Comparison of ENCODE assay signal across 15 cellular contexts in the genomic region with DNA sequence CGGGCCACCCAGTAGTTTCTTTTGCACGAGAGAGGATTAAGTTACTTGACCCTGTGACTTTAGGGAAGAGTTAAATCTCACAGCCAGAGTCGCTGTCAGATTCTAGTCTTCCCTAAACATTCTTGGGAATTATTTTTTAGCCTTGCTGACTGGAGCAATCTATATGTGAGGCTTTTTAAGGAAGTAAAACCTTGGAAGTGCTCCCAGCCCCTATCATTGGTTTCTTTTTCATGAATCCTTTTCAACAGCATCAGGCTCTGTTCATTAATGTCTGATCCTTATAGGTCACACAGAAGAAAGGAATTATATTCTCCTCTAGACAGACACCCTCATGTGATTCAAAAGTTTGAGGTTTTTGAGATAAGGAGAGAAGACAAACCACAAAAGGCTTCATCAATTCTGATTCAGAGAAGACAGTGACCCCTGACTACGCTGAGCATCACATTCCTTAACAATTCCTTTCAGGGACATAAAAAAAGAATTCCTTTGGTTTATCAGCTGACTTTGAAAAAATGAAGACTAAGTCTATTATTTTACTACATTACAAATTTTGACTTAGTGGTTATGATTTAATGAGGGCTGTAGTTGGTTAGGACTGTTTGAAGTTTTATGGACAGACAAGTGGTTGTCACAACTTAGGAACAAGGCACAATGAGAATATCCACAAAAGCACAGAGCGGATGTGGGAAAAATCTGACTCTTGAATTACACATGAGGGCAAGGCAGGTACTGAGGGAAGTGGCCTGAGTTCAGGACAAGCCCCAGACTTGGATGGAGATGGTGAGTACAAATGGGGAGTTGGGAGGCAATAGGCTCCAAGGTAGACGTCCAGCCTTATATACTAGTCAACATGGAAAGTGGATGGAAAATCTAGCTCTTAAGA.
DNase-seq lines count a peak whose midpoint lies in the region; FAIRE-seq and TF ChIP-seq lines count a peak whose summit lies in the region.
"Had no signal": no experiment of that assay in that cellular context is flagged by ENCODE, and none has a peak within 500 bp of the region (broad histone marks: within the 10 kb centered on the region; RNA-seq: fewer than 3 reads in every experiment).

No MANE protein-coding gene starts in this region.

- no peaks in the 10 kb centered on the region for H3K27me3 ChIP-seq in astrocyte (ENCODE audit: insufficient read depth, low read length)
- no peaks in the 10 kb centered on the region for H3K27me3 ChIP-seq in esophagus muscularis mucosa
- H3K27me3 ChIP-seq: ovary had no signal

- no peaks in the 10 kb centered on the region for H3K36me3 ChIP-seq in astrocyte (ENCODE audit: insufficient read depth, low read length)
- H3K36me3 ChIP-seq in esophagus muscularis mucosa = no peaks in the 10 kb centered on the region
- H3K36me3 ChIP-seq: ovary had no signal

- intact Hi-C loops in esophagus muscularis mucosa (cut with DNase I) = no loop called here

- no peaks in the 10 kb centered on the region for H3K9me3 Mint-ChIP-seq in astrocyte (ENCODE audit: unreplicated experiment)
- H3K9me3 Mint-ChIP-seq in activated naive CD8-positive, alpha-beta T cell treated with anti-CD3 and anti-CD28 coated beads for 36 hours = peaks cover 3% of the 10 kb centered on the region

- H3K4me3 ChIP-seq in astrocyte (ENCODE audit: insufficient read depth, low read depth, low read length) = peak overlapping the region; percentile 20
- no peak overlapping the region for H3K4me3 ChIP-seq in esophagus muscularis mucosa
- H3K4me3 ChIP-seq: ovary had no signal

- H3K9me3 ChIP-seq in astrocyte (ENCODE audit: insufficient read depth, low read depth, low read length) (no peaks in the 10 kb centered on the region), esophagus muscularis mucosa (no peaks in the 10 kb centered on the region)
- H3K9me3 ChIP-seq: ovary had no signal

- peak overlapping the region; percentile 37 for H3K9ac ChIP-seq in astrocyte (ENCODE audit: low read length)

- FAIRE-seq in astrocyte (lab: Jason Lieb, UNC) = peak; percentile 67
- FAIRE-seq: endothelial cell of umbilical vein, TTC549 had no signal

- TF ChIP-seq POLR2A in esophagus muscularis mucosa (IDR thresholded peaks at IDR 0.05; ENCODE audit: low read depth) = no peak

- no peak for TF ChIP-seq EP300 in esophagus muscularis mucosa (IDR thresholded peaks at IDR 0.05)

- H3K27me3 Mint-ChIP-seq in astrocyte (ENCODE audit: low read depth, unreplicated experiment) = no peaks in the 10 kb centered on the region
- no peaks in the 10 kb centered on the region for H3K27me3 Mint-ChIP-seq in activated naive CD8-positive, alpha-beta T cell treated with anti-CD3 and anti-CD28 coated beads for 36 hours

- no peaks in the 10 kb centered on the region for H3K79me2 ChIP-seq in astrocyte (ENCODE audit: insufficient read depth, low read length)

- H3K4me3 Mint-ChIP-seq in astrocyte (ENCODE audit: unreplicated experiment) = no peak overlapping the region
- H3K4me3 Mint-ChIP-seq in activated naive CD8-positive, alpha-beta T cell treated with anti-CD3 and anti-CD28 coated beads for 36 hours = no peak overlapping the region

- no peaks in the 10 kb centered on the region for H4K20me1 ChIP-seq in astrocyte (ENCODE audit: insufficient read depth, low read length)

- H3K27ac ChIP-seq in astrocyte (ENCODE audit: low read depth, low read length) (peak overlapping the region; percentile 57), esophagus muscularis mucosa (replicated peaks in 1 of 4) (no peak overlapping the region)
- H3K27ac ChIP-seq: ovary had no signal

- peak overlapping the region; percentile 79 for H3K4me2 ChIP-seq in astrocyte (ENCODE audit: low read length)

- TF ChIP-seq CTCF in astrocyte (IDR thresholded peaks at IDR 0.05; ENCODE audit: insufficient read depth, low read depth, low read length) (no peak), esophagus muscularis mucosa (IDR thresholded peaks at IDR 0.05) (no peak)

- H3K4me1 Mint-ChIP-seq in astrocyte (ENCODE audit: low read depth, unreplicated experiment) = peaks cover 32% of the 10 kb centered on the region
- peaks cover 11% of the 10 kb centered on the region for H3K4me1 Mint-ChIP-seq in activated naive CD8-positive, alpha-beta T cell treated with anti-CD3 and anti-CD28 coated beads for 36 hours

- H3K27ac Mint-ChIP-seq in astrocyte (ENCODE audit: unreplicated experiment) = peak overlapping the region; percentile 89
- no peak overlapping the region for H3K27ac Mint-ChIP-seq in activated naive CD8-positive, alpha-beta T cell treated with anti-CD3 and anti-CD28 coated beads for 36 hours

- DNase-seq in A172 (ENCODE audit: low spot score) (peak; percentile 90), HK-2 (ENCODE audit: unreplicated experiment) (peak; percentile 11), astrocyte (ENCODE audit: low read depth) (peak; percentile 95), kidney tubule cell (ENCODE audit: low spot score) (peak; percentile 90), G401 (ENCODE audit: low spot score) (no peak), esophagus muscularis mucosa (ENCODE audit: extremely low spot score) (no peak), COR-L47 (lab: John Stamatoyannopoulos, UW) (no peak)
- DNase-seq in activated naive CD8-positive, alpha-beta T cell treated with anti-CD3 and anti-CD28 coated beads for 36 hours = no peak
- DNase-seq: GF-D8; islet precursor cell; NCI-H1436 treated with DMSO at 0.1 percent for 48 hours; ovary; stimulated activated CD4-positive, alpha-beta T cell treated with anti-CD3 and anti-CD28 coated beads, Interleukin-4, amount 100 ng/mL, for 4 hours had no signal

- H3K36me3 Mint-ChIP-seq in astrocyte (ENCODE audit: low read depth, unreplicated experiment) = no peaks in the 10 kb centered on the region
- no peaks in the 10 kb centered on the region for H3K36me3 Mint-ChIP-seq in activated naive CD8-positive, alpha-beta T cell treated with anti-CD3 and anti-CD28 coated beads for 36 hours

- WGBS in esophagus muscularis mucosa = 55% methylated on average over 6 of the region's 6 CpGs

- in situ Hi-C loops in G401 (cut with HindIII; ENCODE audit: low sequenced_read_pairs) = no loop called here

- H2AFZ ChIP-seq in astrocyte (ENCODE audit: low read depth, low read length) = no peak overlapping the region

- H3K4me1 ChIP-seq in astrocyte (ENCODE audit: insufficient read depth, low read length) = peaks cover 32% of the 10 kb centered on the region
- peaks cover 0 to 10% (median 5%) of the 10 kb centered on the region in 4 donors for H3K4me1 ChIP-seq in esophagus muscularis mucosa

Comparison
In these comparisons a context has a peak if more than half of its experiments do, and no peak if none do; other contexts are left out.
1. DNase-seq: peak in A172 (single experiment), HK-2 (single experiment), astrocyte (single experiment) and kidney tubule cell (single experiment); none in G401 (single experiment), esophagus muscularis mucosa (single experiment), activated naive CD8-positive, alpha-beta T cell treated with anti-CD3 and anti-CD28 coated beads for 36 hours (single experiment) and COR-L47 (single experiment).